ENCODE assay signal across 8 cellular contexts in genomic region chr18:12278153-12278764, GRCh38. TPM values are rescaled to one million over a fixed set of nuclear protein-coding genes. Genes with fewer than 3 reads are reported as not detected.
DNase-seq lines count a peak whose midpoint lies in the region; ATAC-seq and TF ChIP-seq lines count a peak whose summit lies in the region.

No MANE protein-coding gene starts in this region.

- H3K27me3 ChIP-seq in right cardiac atrium (ENCODE audit: control insufficient read depth, insufficient read depth) (no peaks in the 10 kb centered on the region), subcutaneous abdominal adipose tissue (ENCODE audit: control insufficient read depth in 5 of 5, insufficient read depth in 4 of 5, low read length in 5 of 5) (no peaks in the 10 kb centered on the region)

- ATAC-seq in right cardiac atrium (peak; percentile 10), GM21390 (IDR thresholded peaks at IDR 0.05; ENCODE audit: unreplicated experiment) (no peak), GM21529 (IDR thresholded peaks at IDR 0.05; ENCODE audit: unreplicated experiment) (no peak)

- POLR2A ChIA-PET in HEK293 (lab: Yijun Ruan, JAX) = interaction anchor here (1.0 to 2.4 kb wide), 6 partner anchors 11 to 99 kb away, joined by 3 to 10 read pairs (median 4); partner anchors contain the start of genes AFG3L2 and TUBB6

- peaks cover 30% of the 10 kb centered on the region for H3K27me3 Mint-ChIP-seq in activated T-cell treated with anti-CD3 and anti-CD28 coated beads, Interleukin-2, amount 50 U/mL, for 24 hours

- CTCF ChIA-PET in HEK293 (lab: Yijun Ruan, JAX) = interaction anchor here (0.5 to 3.5 kb wide), 11 partner anchors 8 to 1053 kb away, joined by 3 to 15 read pairs (median 4); no protein-coding TSS in a partner anchor

- H3K4me1 ChIP-seq in HEK293 (ENCODE audit: control insufficient read depth, insufficient read depth, low read length) = no peaks in the 10 kb centered on the region
- peaks cover 2% of the 10 kb centered on the region for H3K4me1 ChIP-seq in right cardiac atrium (ENCODE audit: control insufficient read depth, insufficient read depth, low read length)
- H3K4me1 ChIP-seq in subcutaneous abdominal adipose tissue (ENCODE audit: control insufficient read depth in 5 of 5, insufficient read depth in 5 of 5, low read length in 5 of 5) = peaks cover 5 to 21% (median 20%) of the 10 kb centered on the region in 5 donors

- no peak overlapping the region for H3K4me3 ChIP-seq in HEK293 (ENCODE audit: low read depth, low read length)
- peak overlapping the region; percentile 42 for H3K4me3 ChIP-seq in right cardiac atrium (ENCODE audit: low read length)
- peak overlapping the region; percentile 30 to 73 (median 54) for H3K4me3 ChIP-seq in subcutaneous abdominal adipose tissue (ENCODE audit: low read depth in 1 of 5, low read length in 5 of 5)

- H3K9me3 Mint-ChIP-seq in activated T-cell treated with anti-CD3 and anti-CD28 coated beads, Interleukin-2, amount 50 U/mL, for 24 hours = no peaks in the 10 kb centered on the region

- H3K36me3 Mint-ChIP-seq in activated T-cell treated with anti-CD3 and anti-CD28 coated beads, Interleukin-2, amount 50 U/mL, for 24 hours (ENCODE audit: low read depth) = no peaks in the 10 kb centered on the region

- DNase-seq in right cardiac atrium (no peak), NCI-H1436 treated with DMSO at 0.1 percent for 48 hours (lab: John Stamatoyannopoulos, UW) (no peak)
- DNase-seq in activated T-cell treated with anti-CD3 and anti-CD28 coated beads, Interleukin-2, amount 50 U/mL, for 24 hours = no peak

- no peak overlapping the region for H3K4me3 Mint-ChIP-seq in activated T-cell treated with anti-CD3 and anti-CD28 coated beads, Interleukin-2, amount 50 U/mL, for 24 hours

- H3K9me3 ChIP-seq in HEK293 (ENCODE audit: control insufficient read depth, insufficient read depth, low read depth, low read length) (no peaks in the 10 kb centered on the region), right cardiac atrium (ENCODE audit: control insufficient read depth, low read length) (no peaks in the 10 kb centered on the region), subcutaneous abdominal adipose tissue (ENCODE audit: control insufficient read depth in 5 of 5, low read length in 5 of 5) (no peaks in the 10 kb centered on the region)

- peak; percentile 59; the same call in 1 of the 2 replicates for TF ChIP-seq CTCF in HEK293 (tag by site-specific recombination; IDR thresholded peaks at IDR 0.05)
- TF ChIP-seq CTCF in VCaP (conservative IDR thresholded peaks at IDR 0.05) = peak; percentile 64

- H3K27ac ChIP-seq in HEK293 (ENCODE audit: extremely low read depth, low read depth, low read length) (no peak overlapping the region), VCaP (peak overlapping the region; percentile 63), right cardiac atrium (ENCODE audit: low read length) (peak overlapping the region; percentile 97), subcutaneous abdominal adipose tissue (ENCODE audit: low read depth, low read length) (peak overlapping the region; percentile 97)

- peak overlapping the region; percentile 65 to 94 (median 70) for H3K9ac ChIP-seq in subcutaneous abdominal adipose tissue (ENCODE audit: low read length in 5 of 5)

- intact Hi-C loops in right cardiac atrium (cut with DNase I) = no loop called here

- WGBS in right cardiac atrium = 63% methylated on average over 7 of the region's 7 CpGs

- H3K36me3 ChIP-seq in HEK293 (ENCODE audit: control insufficient read depth in 2 of 2, insufficient read depth in 1 of 2, low read length in 2 of 2) = no peaks in the 10 kb centered on the region
- peaks cover 0 to 13% (median 8%) of the 10 kb centered on the region in 5 donors for H3K36me3 ChIP-seq in subcutaneous abdominal adipose tissue (ENCODE audit: control insufficient read depth in 5 of 5, insufficient read depth in 5 of 5, low read length in 5 of 5)

- no peak overlapping the region for H3K27ac Mint-ChIP-seq in activated T-cell treated with anti-CD3 and anti-CD28 coated beads, Interleukin-2, amount 50 U/mL, for 24 hours

- H3K4me1 Mint-ChIP-seq in activated T-cell treated with anti-CD3 and anti-CD28 coated beads, Interleukin-2, amount 50 U/mL, for 24 hours (ENCODE audit: low read depth) = no peaks in the 10 kb centered on the region

TF ChIP-seq in HEK293, 187 proteins besides CTCF, POLR2A, EP300 and RAD21 (continues in another document):
- no peak for TF ChIP-seq ZNF311 (tag by site-specific recombination; IDR thresholded peaks at IDR 0.05; ENCODE audit: borderline replicate concordance)
- TF ChIP-seq ZNF488 (tag by site-specific recombination; IDR thresholded peaks at IDR 0.05) = no peak
- TF ChIP-seq ZNF518A (tag by site-specific recombination; conservative IDR thresholded peaks at IDR 0.05; ENCODE audit: low read depth) = no peak
- no peak for TF ChIP-seq ZNF596 (tag by site-specific recombination; IDR thresholded peaks at IDR 0.05)
- no peak for TF ChIP-seq SALL2 (tag by site-specific recombination; IDR thresholded peaks at IDR 0.05; ENCODE audit: borderline replicate concordance)
- TF ChIP-seq SP3 (tag by site-specific recombination; IDR thresholded peaks at IDR 0.05) = no peak
- TF ChIP-seq ZNF514 (tag by site-specific recombination; IDR thresholded peaks at IDR 0.05) = no peak
- no peak for TF ChIP-seq ZNF544 (tag by site-specific recombination; IDR thresholded peaks at IDR 0.05)
- no peak for TF ChIP-seq ZNF558 (tag by site-specific recombination; IDR thresholded peaks at IDR 0.05)
- no peak for TF ChIP-seq ZNF133 (tag by site-specific recombination; IDR thresholded peaks at IDR 0.05)
- TF ChIP-seq ZEB2 (tag by site-specific recombination; IDR thresholded peaks at IDR 0.05) = no peak
- no peak for TF ChIP-seq BCL11A (tag by site-specific recombination; IDR thresholded peaks at IDR 0.05; ENCODE audit: low read depth)
- TF ChIP-seq INSM2 (tag by site-specific recombination; IDR thresholded peaks at IDR 0.05) = no peak
- TF ChIP-seq SCRT2 (tag by site-specific recombination; IDR thresholded peaks at IDR 0.05) = no peak

RNA-seq across cellular contexts. Expression of gene CIDEA, which starts 24.1 kb away (rescaled TPM):
- total RNA-seq in right cardiac atrium = 1 to 10 TPM in 1 of 4 donors, under 1 TPM in 3; 0.26 to 5.8 (median 0.68) TPM
- 6.0 TPM for polyA plus RNA-seq in right cardiac atrium

RNA-seq across cellular contexts. Expression of gene TUBB6, which starts 29.8 kb away (rescaled TPM):
- total RNA-seq in right cardiac atrium = 100 to 1,000 TPM in 2 of 4 donors, 10 to 100 TPM in 2; 69.0 to 189 (median 117) TPM
- polyA plus RNA-seq in right cardiac atrium = 143 TPM

Comparison
In these comparisons a context has a peak if more than half of its experiments do, and no peak if none do; other contexts are left out.
1. ATAC-seq: peak in right cardiac atrium (2 of 2); none in GM21390 (single experiment) and GM21529 (single experiment).